Comparison of ENCODE assay signal across 26 cellular contexts in genomic region chr17:69972251-69972650, GRCh38.
"Had no signal": no experiment of that assay in that cellular context is flagged by ENCODE, and none has a peak within 500 bp of the region (broad histone marks: within the 10 kb centered on the region; RNA-seq: fewer than 3 reads in every experiment).

No MANE protein-coding gene starts in this region.

- H3K9me3 ChIP-seq: colonic mucosa, ovary, prostate gland had no signal

- H3K4me1 ChIP-seq: colonic mucosa, foreskin keratinocyte, heart left ventricle, prostate gland, suprapubic skin, tibial artery had no signal

- H3K4me3 ChIP-seq: cardiac muscle cell, colonic mucosa, esophagus squamous epithelium, heart left ventricle, ovary, prostate gland, smooth muscle cell, suprapubic skin, tibial artery had no signal

- DNase-seq: activated CD4-positive, alpha-beta T cell treated with anti-CD3 and anti-CD28 coated beads for 4 hours; activated CD4-positive, alpha-beta T cell treated with anti-CD3 and anti-CD28 coated beads, Interleukin-2, amount 50 U/mL, for 4 hours; activated naive CD4-positive, alpha-beta T cell; activated T-cell treated with anti-CD3 and anti-CD28 coated beads for 4 hours; activated T-cell treated with anti-CD3 and anti-CD28 coated beads, Interleukin-2, amount 50 U/mL, for 72 hours; aorta; cerebellar nuclear complex; colonic mucosa; effector CD8-positive, alpha-beta T cell; esophagus squamous epithelium; foreskin keratinocyte; heart left ventricle; hypothalamus; immature natural killer cell; midbrain; naive thymus-derived CD4-positive, alpha-beta T cell; ovary; retina; stimulated activated CD4-positive, alpha-beta T cell treated with anti-CD3 and anti-CD28 coated beads, Interleukin-15, amount 100 ng/mL, for 24 hours; stimulated activated naive CD4-positive, alpha-beta T cell; T-helper 9 cell; tibial artery had no signal

- H3K36me3 ChIP-seq: cardiac muscle cell, colonic mucosa, esophagus squamous epithelium, heart left ventricle, ovary, prostate gland, suprapubic skin, tibial artery had no signal

- H3K27me3 ChIP-seq: cardiac muscle cell, colonic mucosa, esophagus squamous epithelium, foreskin keratinocyte, heart left ventricle, ovary, suprapubic skin, tibial artery had no signal
